ENCODE assay signal across 20 cellular contexts in genomic region chr10:133466683-133467275, GRCh38. TPM values are rescaled to one million over a fixed set of nuclear protein-coding genes. Genes with fewer than 3 reads are reported as not detected.
"Had no signal": no experiment of that assay in that cellular context is flagged by ENCODE, and none has a peak within 500 bp of the region (broad histone marks: within the 10 kb centered on the region; RNA-seq: fewer than 3 reads in every experiment).

No MANE protein-coding gene starts in this region.

- H3K4me2 ChIP-seq: neural progenitor cell had no signal

- H3K27ac Mint-ChIP-seq: activated naive CD8-positive, alpha-beta T cell treated with anti-CD3 and anti-CD28 coated beads, Interleukin-2, amount 10 ng/mL, durations not matched to agents 7 days and 5 days; immature natural killer cell; memory B cell; naive thymus-derived CD4-positive, alpha-beta T cell; neural progenitor cell had no signal

- H3K9me3 ChIP-seq: mucosa of descending colon had no signal

- H3K36me3 ChIP-seq: cardiac muscle cell, neural progenitor cell, ovary had no signal

- H3K27me3 ChIP-seq: cardiac muscle cell, foreskin keratinocyte, neural progenitor cell, ovary had no signal

- H3K4me1 ChIP-seq: foreskin keratinocyte, neural progenitor cell had no signal

- H3K9ac ChIP-seq: neural progenitor cell had no signal

- H2AFZ ChIP-seq: neural progenitor cell had no signal

- H3K27me3 Mint-ChIP-seq: memory B cell had no signal

- H3K4me3 ChIP-seq: cardiac muscle cell, mucosa of descending colon, neural progenitor cell, ovary had no signal

- H3K4me1 Mint-ChIP-seq: activated naive CD8-positive, alpha-beta T cell treated with anti-CD3 and anti-CD28 coated beads, Interleukin-2, amount 10 ng/mL, durations not matched to agents 7 days and 5 days; immature natural killer cell; memory B cell; neural progenitor cell had no signal

- DNase-seq: activated CD4-positive, CD25-positive, alpha-beta regulatory T cell; activated naive CD4-positive, alpha-beta T cell; activated naive CD8-positive, alpha-beta T cell treated with anti-CD3 and anti-CD28 coated beads, Interleukin-2, amount 10 ng/mL, durations not matched to agents 7 days and 5 days; amygdala; foreskin keratinocyte; immature natural killer cell; mucosa of descending colon; naive thymus-derived CD4-positive, alpha-beta T cell; ovary; stimulated activated naive CD4-positive, alpha-beta T cell; T-helper 1 cell; T1000 had no signal

- ATAC-seq: mucosa of descending colon; naive thymus-derived CD4-positive, alpha-beta T cell; sciatic nerve had no signal

- H3K27ac ChIP-seq: cardiac muscle cell, epithelial cell of prostate, foreskin keratinocyte, neural progenitor cell, ovary had no signal

- H3K36me3 Mint-ChIP-seq: activated naive CD8-positive, alpha-beta T cell treated with anti-CD3 and anti-CD28 coated beads, Interleukin-2, amount 10 ng/mL, durations not matched to agents 7 days and 5 days; neural progenitor cell had no signal

- H3K4me3 Mint-ChIP-seq: activated naive CD8-positive, alpha-beta T cell treated with anti-CD3 and anti-CD28 coated beads, Interleukin-2, amount 10 ng/mL, durations not matched to agents 7 days and 5 days; immature natural killer cell; memory B cell; naive thymus-derived CD4-positive, alpha-beta T cell; neural progenitor cell had no signal

RNA-seq across cellular contexts. Expression of gene SPRN, which starts 42.4 kb away (rescaled TPM):
- total RNA-seq: activated naive CD8-positive, alpha-beta T cell treated with anti-CD3 and anti-CD28 coated beads, Interleukin-2, amount 10 ng/mL, durations not matched to agents 7 days and 5 days; dermis microvascular lymphatic vessel endothelial cell; foreskin keratinocyte; liver; naive thymus-derived CD4-positive, alpha-beta T cell; pulmonary artery endothelial cell had no signal
- polyA plus RNA-seq: foreskin keratinocyte had no signal
